In genomic region chr2:64987001-64987962, GRCh38 we compare ENCODE assay signal across 8 cellular contexts. TPM values are rescaled to one million over a fixed set of nuclear protein-coding genes. Genes with fewer than 3 reads are reported as not detected.
DNase-seq lines count a peak whose midpoint lies in the region; ATAC-seq and TF ChIP-seq lines count a peak whose summit lies in the region.

No MANE protein-coding gene starts in this region.

- 66% methylated on average over 6 of the region's 6 CpGs for WGBS in hepatocyte (ENCODE audit: low lambda C conversion rate, missing lambda C conversion rate)
- 39 to 47% methylated on average over 6 of the region's 6 CpGs for WGBS in aorta, 2 donors

- H2AFZ ChIP-seq in hepatocyte: peak overlapping the region; percentile 86

- H3K4me1 ChIP-seq in hepatocyte (ENCODE audit: insufficient read depth) (peaks cover 16% of the 10 kb centered on the region), aorta (ENCODE audit: control insufficient read depth in 1 of 2, insufficient read depth in 2 of 2, low read length in 2 of 2) (peaks cover 0 to 3% of the 10 kb centered on the region in 2 donors)

- peaks cover 3% of the 10 kb centered on the region for H3K36me3 ChIP-seq in WERI-Rb-1
- H3K36me3 ChIP-seq in hepatocyte (replicated peaks; ENCODE audit: insufficient read depth, low read depth): no peaks in the 10 kb centered on the region
- no peaks in the 10 kb centered on the region for H3K36me3 ChIP-seq in aorta (ENCODE audit: control insufficient read depth in 1 of 2, insufficient read depth in 2 of 2, low read length in 1 of 2)

- TF ChIP-seq CTCF in WERI-Rb-1 (IDR thresholded peaks at IDR 0.05; ENCODE audit: low read depth, low read length) (no peak), hepatocyte (IDR thresholded peaks at IDR 0.05; ENCODE audit: poor library complexity) (no peak)

- H3K4me2 ChIP-seq in hepatocyte: peak overlapping the region; percentile 99

- DNase-seq in EH (ENCODE audit: low read depth): peak; percentile 71
- no peak for DNase-seq in WERI-Rb-1
- no peak for DNase-seq in hepatocyte (ENCODE audit: low spot score)
- DNase-seq in aorta: no peak
- no peak for DNase-seq in DMS 273 (lab: John Stamatoyannopoulos, UW; ENCODE audit: unreplicated experiment)
- no peak for DNase-seq in HCEC 1CT

- H3K27ac ChIP-seq in WERI-Rb-1: peak overlapping the region; percentile 97
- peak overlapping the region; percentile 98 for H3K27ac ChIP-seq in hepatocyte
- H3K27ac ChIP-seq in aorta (ENCODE audit: low read depth in 1 of 2, low read length in 2 of 2): no peak overlapping the region

- ATAC-seq in HG02678 (IDR thresholded peaks at IDR 0.05; ENCODE audit: unreplicated experiment): peak; percentile 19
- no peak for ATAC-seq in aorta (ENCODE audit: low FRiP score)
- no peak for ATAC-seq in HG02981 (IDR thresholded peaks at IDR 0.05; ENCODE audit: unreplicated experiment)

- H3K27me3 ChIP-seq in WERI-Rb-1 (ENCODE audit: insufficient read depth, low read depth, severe bottlenecking) (no peaks in the 10 kb centered on the region), hepatocyte (peaks cover 8% of the 10 kb centered on the region), aorta (ENCODE audit: control insufficient read depth in 1 of 2, insufficient read depth in 2 of 2, low read length in 1 of 2) (no peaks in the 10 kb centered on the region)

- no peaks in the 10 kb centered on the region for H3K9me3 ChIP-seq in WERI-Rb-1 (ENCODE audit: severe bottlenecking)
- no peaks in the 10 kb centered on the region for H3K9me3 ChIP-seq in hepatocyte (ENCODE audit: low read depth)
- H3K9me3 ChIP-seq in aorta (ENCODE audit: control insufficient read depth, low read length): no peaks in the 10 kb centered on the region

- intact Hi-C loops in aorta (cut with DNase I): no loop called here

- H3K4me3 ChIP-seq in WERI-Rb-1 (ENCODE audit: low read depth, low read length) (peak overlapping the region; percentile 53), hepatocyte (peak overlapping the region; percentile 77), aorta (ENCODE audit: low read length in 2 of 2) (peak overlapping the region; percentile 21 to 67)

- H3K79me2 ChIP-seq in hepatocyte: peaks cover 4% of the 10 kb centered on the region

- no peaks in the 10 kb centered on the region for H3K9me2 ChIP-seq in hepatocyte (replicated peaks; ENCODE audit: insufficient read depth)

- no peaks in the 10 kb centered on the region for H4K20me1 ChIP-seq in hepatocyte (ENCODE audit: insufficient read depth, poor library complexity, severe bottlenecking)

RNA-seq across cellular contexts. Expression of gene SLC1A4, which starts 1.9 kb away (rescaled TPM):
- 17.8 and 23.0 TPM in 2 replicates for total RNA-seq in hepatocyte
- polyA plus RNA-seq in hepatocyte: 11.8 and 14.2 TPM in 2 replicates
- total RNA-seq in aorta: 10 to 100 TPM; 22.5 to 26.4 TPM
- polyA plus RNA-seq in aorta: 10 to 100 TPM in 1 of 2 donors, 1 to 10 TPM in 1; 6.9 to 13.1 TPM

Comparison
In these comparisons a context has a peak if more than half of its experiments do, and no peak if none do; other contexts are left out.
1. H3K27ac ChIP-seq: peak in WERI-Rb-1 (single experiment) and hepatocyte (single experiment); none in aorta (0 of 2).
2. Peak in every context shown above with its lines, with median percentiles within 50 percentile points of each other: H3K4me3 ChIP-seq.